Comparison of ENCODE assay signal across 1 cellular context in genomic region chr2:174635747-174636399, GRCh38.
TF ChIP-seq lines count a peak whose summit lies in the region.

No MANE protein-coding gene starts in this region.

TF ChIP-seq in IMR-90, 13 proteins besides CTCF, POLR2A, EP300 and RAD21 (continued from another document):
- TF ChIP-seq SMC3 (IDR thresholded peaks at IDR 0.05; ENCODE audit: low read depth, low read length) (no peak), CHD1 (IDR thresholded peaks at IDR 0.05; ENCODE audit: low read depth, low read length) (no peak), MAZ (IDR thresholded peaks at IDR 0.05; ENCODE audit: borderline replicate concordance, low read depth, low read length) (no peak), CEBPB (IDR thresholded peaks at IDR 0.05; ENCODE audit: low read depth, low read length) (no peak)
